Comparison of ENCODE assay signal across 24 cellular contexts in genomic region chr2:43977677-43978076, GRCh38.
"Had no signal": no experiment of that assay in that cellular context is flagged by ENCODE, and none has a peak within 500 bp of the region (broad histone marks: within the 10 kb centered on the region; RNA-seq: fewer than 3 reads in every experiment).

No MANE protein-coding gene starts in this region.

- H3K4me1 Mint-ChIP-seq: activated B cell treated with CpG ODN at 0.5 μM for 24 hours; nephron progenitor cell; stimulated activated effector memory CD8-positive, alpha-beta T cell treated with anti-CD3 and anti-CD28 coated beads, Interleukin-12 subunit alpha, Interleukin-12 subunit beta, amount 100 ng/mL, for 72 hours had no signal

- H3K4me3 Mint-ChIP-seq: activated B cell treated with CpG ODN at 0.5 μM for 24 hours; activated CD4-positive, alpha-beta memory T cell treated with anti-CD3 and anti-CD28 coated beads, Interleukin-2, amount 10 ng/mL, durations not matched to agents 7 days and 5 days; activated naive CD8-positive, alpha-beta T cell treated with anti-CD3 and anti-CD28 coated beads, Interleukin-2, amount 10 ng/mL, durations not matched to agents 7 days and 5 days; dendritic cell treated with granulocyte-macrophage colony-stimulating factor and Interleukin-4, amounts not matched to agents 40 ng/mL and 50 ng/mL, for 4 days; nephron progenitor cell; stimulated activated effector memory CD8-positive, alpha-beta T cell treated with anti-CD3 and anti-CD28 coated beads, Interleukin-12 subunit alpha, Interleukin-12 subunit beta, amount 100 ng/mL, for 72 hours; T-helper 1 cell treated with Interleukin-12 subunit alpha and Interleukin-12 subunit beta and Interleukin-4 antibody, amounts not matched to agents 30 μg/mL and 1 μg/mL, for 36 hours had no signal

- DNase-seq: activated B cell treated with CpG ODN at 0.5 μM for 24 hours; activated CD4-positive, alpha-beta memory T cell treated with anti-CD3 and anti-CD28 coated beads, Interleukin-2, amount 10 ng/mL, durations not matched to agents 7 days and 5 days; activated CD4-positive, alpha-beta T cell treated with anti-CD3 and anti-CD28 coated beads for 4 hours; activated CD8-positive, alpha-beta memory T cell treated with anti-CD3 and anti-CD28 coated beads, Interleukin-2, amount 50 U/mL, for 4 hours; activated gamma-delta T cell; activated naive CD8-positive, alpha-beta T cell treated with anti-CD3 and anti-CD28 coated beads, Interleukin-2, amount 10 ng/mL, durations not matched to agents 7 days and 5 days; body of pancreas; effector CD4-positive, alpha-beta T cell; foreskin fibroblast; lower lobe of right lung; mesendoderm; mucosa of descending colon; nephron progenitor cell; pancreas; psoas muscle; right cardiac atrium; stimulated activated CD4-positive, alpha-beta T cell treated with anti-CD3 and anti-CD28 coated beads, Interleukin-1b, Interleukin-23, amount 100 ng/mL, for 48 hours; T1000; trophoblast cell; uterus had no signal

- ATAC-seq: body of pancreas; left lobe of liver; lower lobe of right lung; mucosa of descending colon; pancreas; psoas muscle; right cardiac atrium; stimulated activated effector memory CD8-positive, alpha-beta T cell treated with anti-CD3 and anti-CD28 coated beads, Interleukin-12 subunit alpha, Interleukin-12 subunit beta, amount 100 ng/mL, for 72 hours had no signal

- H3K27me3 Mint-ChIP-seq: activated B cell treated with CpG ODN at 0.5 μM for 24 hours; activated CD4-positive, alpha-beta memory T cell treated with anti-CD3 and anti-CD28 coated beads, Interleukin-2, amount 10 ng/mL, durations not matched to agents 7 days and 5 days; activated naive CD8-positive, alpha-beta T cell treated with anti-CD3 and anti-CD28 coated beads, Interleukin-2, amount 10 ng/mL, durations not matched to agents 7 days and 5 days; dendritic cell treated with granulocyte-macrophage colony-stimulating factor and Interleukin-4, amounts not matched to agents 40 ng/mL and 50 ng/mL, for 4 days had no signal

- H3K9me3 Mint-ChIP-seq: activated B cell treated with CpG ODN at 0.5 μM for 24 hours; activated CD4-positive, alpha-beta memory T cell treated with anti-CD3 and anti-CD28 coated beads, Interleukin-2, amount 10 ng/mL, durations not matched to agents 7 days and 5 days; activated naive CD8-positive, alpha-beta T cell treated with anti-CD3 and anti-CD28 coated beads, Interleukin-2, amount 10 ng/mL, durations not matched to agents 7 days and 5 days; dendritic cell treated with granulocyte-macrophage colony-stimulating factor and Interleukin-4, amounts not matched to agents 40 ng/mL and 50 ng/mL, for 4 days; nephron progenitor cell; stimulated activated effector memory CD8-positive, alpha-beta T cell treated with anti-CD3 and anti-CD28 coated beads, Interleukin-12 subunit alpha, Interleukin-12 subunit beta, amount 100 ng/mL, for 72 hours; T-helper 1 cell treated with Interleukin-12 subunit alpha and Interleukin-12 subunit beta and Interleukin-4 antibody, amounts not matched to agents 30 μg/mL and 1 μg/mL, for 36 hours had no signal

- H3K27ac Mint-ChIP-seq: activated B cell treated with CpG ODN at 0.5 μM for 24 hours; activated CD4-positive, alpha-beta memory T cell treated with anti-CD3 and anti-CD28 coated beads, Interleukin-2, amount 10 ng/mL, durations not matched to agents 7 days and 5 days; dendritic cell treated with granulocyte-macrophage colony-stimulating factor and Interleukin-4, amounts not matched to agents 40 ng/mL and 50 ng/mL, for 4 days; nephron progenitor cell; stimulated activated effector memory CD8-positive, alpha-beta T cell treated with anti-CD3 and anti-CD28 coated beads, Interleukin-12 subunit alpha, Interleukin-12 subunit beta, amount 100 ng/mL, for 72 hours; T-helper 1 cell treated with Interleukin-12 subunit alpha and Interleukin-12 subunit beta and Interleukin-4 antibody, amounts not matched to agents 30 μg/mL and 1 μg/mL, for 36 hours had no signal
